ENCODE assay signal across 1 cellular context in the genomic region with DNA sequence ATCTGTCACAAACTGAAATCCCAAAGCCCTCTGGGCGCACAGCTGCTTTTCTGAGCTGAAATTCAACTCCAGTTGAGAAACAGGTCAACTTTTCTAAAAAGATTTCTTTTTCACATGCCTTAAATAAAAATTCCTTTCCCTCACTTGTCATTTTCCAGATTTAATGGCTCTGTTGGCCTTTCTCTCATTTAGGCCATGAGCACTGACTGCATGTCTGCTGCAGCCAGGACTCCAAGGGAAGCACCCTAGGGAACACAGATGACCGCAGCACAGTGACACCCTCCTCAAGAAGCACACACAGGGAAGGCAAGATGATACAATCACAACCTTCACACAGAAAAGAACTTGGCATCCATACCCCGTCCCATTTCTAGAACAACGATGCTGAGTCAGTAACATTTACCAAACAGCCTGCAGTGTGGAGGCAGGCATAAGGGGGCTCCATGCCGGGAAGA.
TF ChIP-seq lines count a peak whose summit lies in the region.

No MANE protein-coding gene starts in this region.

TF ChIP-seq in HepG2, 621 proteins besides CTCF, POLR2A, EP300 and RAD21:
- peak in 1 of 2 experiments; percentile 21; a peak in 1 of 4 replicates for TF ChIP-seq MAFK (conservative IDR thresholded peaks at IDR 0.05 in 1 of 2, IDR thresholded peaks at IDR 0.05 in 1 of 2; ENCODE audit: low read length in 2 of 2)
- TF ChIP-seq PCBP2 (optimal IDR thresholded peaks at IDR 0.05; ENCODE audit: low read depth, low read length, poor library complexity, severe bottlenecking), result no peak
